In genomic region chr9:132768932-132769894, GRCh38 we compare ENCODE assay signal across 8 cellular contexts.
A peak's percentile ranks its signal among the peaks of the same experiment; 100 is the strongest.
DNase-seq lines count a peak whose midpoint lies in the region; ATAC-seq and TF ChIP-seq lines count a peak whose summit lies in the region.

No MANE protein-coding gene starts in this region.

- no peaks in the 10 kb centered on the region for H3K9me3 ChIP-seq in Panc1 (ENCODE audit: control insufficient read depth, insufficient read depth, low read depth, low read length)
- H3K9me3 ChIP-seq in thyroid gland, result no peaks in the 10 kb centered on the region

- H3K27ac ChIP-seq in Panc1 (ENCODE audit: low read length) (peak overlapping the region; percentile 80), thyroid gland (peak overlapping the region; percentile 64 to 71 (median 70))

- ATAC-seq in GM18517 (IDR thresholded peaks at IDR 0.05; ENCODE audit: unreplicated experiment), result peak; percentile 38
- ATAC-seq in Panc1, result peak; percentile 87
- peak; percentile 72 for ATAC-seq in omental fat pad (ENCODE audit: low FRiP score)

- H3K36me3 ChIP-seq in Panc1 (ENCODE audit: control insufficient read depth, insufficient read depth, low read length), result no peaks in the 10 kb centered on the region
- H3K36me3 ChIP-seq in thyroid gland, result no peaks in the 10 kb centered on the region

- peak; percentile 55 for TF ChIP-seq CTCF in Panc1 (IDR thresholded peaks at IDR 0.05)
- no peak for TF ChIP-seq CTCF in omental fat pad (IDR thresholded peaks at IDR 0.05)
- peak in 5 of 6 experiments; percentile 36 to 57 (median 38) for TF ChIP-seq CTCF in thyroid gland (IDR thresholded peaks at IDR 0.05)

- H3K4me1 ChIP-seq in Panc1 (ENCODE audit: control insufficient read depth, insufficient read depth, low read length) (no peaks in the 10 kb centered on the region), thyroid gland (peaks cover 6 to 7% of the 10 kb centered on the region in 2 donors)

- intact Hi-C loops in Panc1 (cut with micrococcal nuclease; ENCODE audit: unreplicated experiment) (no loop called here), thyroid gland (cut with DNase I) (loop anchor here (10.0 kb wide), 1 partner anchor 94 kb away; the partner anchor contains the start of gene GTF3C4)

- H3K27me3 ChIP-seq in Panc1 (ENCODE audit: control insufficient read depth, insufficient read depth, low read length) (no peaks in the 10 kb centered on the region), thyroid gland (no peaks in the 10 kb centered on the region)

- DNase-seq in AG08396 (ENCODE audit: low spot score) (peak; percentile 63), HK-2 (ENCODE audit: unreplicated experiment) (peak; percentile 54), Panc1 (ENCODE audit: low read depth, low spot score) (no peak), foreskin melanocyte (peak; percentile 39), omental fat pad (ENCODE audit: low spot score) (peak; percentile 36), thyroid gland (peak; percentile 52 to 58)
- DNase-seq in activated effector memory CD4-positive, alpha-beta T cell treated with Interleukin-2 at 50 U/mL for 16 hours, result peak; percentile 53

- no TSS peak for BruUV-seq in Panc1 (replicated peaks; lab: Mats Ljungman, UMichigan)

- 1% methylated on average over 23 to 25 of the region's 25 CpGs for WGBS in thyroid gland, 2 donors

- H3K4me3 ChIP-seq in Panc1 (ENCODE audit: low read depth in 2 of 2, low read length in 2 of 2), result peak overlapping the region; percentile 58 to 83
- H3K4me3 ChIP-seq in thyroid gland (replicated peaks in 1 of 3), result peak overlapping the region; percentile 11 to 54 (median 46)

- CTCF ChIA-PET in Panc1 (lab: Charles Lee), result interaction anchor here (0.6 kb wide), 1 partner anchor 43 kb away, joined by 3 read pairs; no protein-coding TSS in a partner anchor

- in situ Hi-C loops in Panc1 (cut with HindIII; ENCODE audit: low pct_unique_long_range_greater_than_20kb, low sequenced_read_pairs), result no loop called here

- TF ChIP-seq POLR2A in thyroid gland (IDR thresholded peaks at IDR 0.05), result peak in 1 of 2 donors; percentile 30

- POLR2A ChIA-PET in Panc1 (lab: Charles Lee), result no interaction called here

Comparison
In these comparisons a context has a peak if more than half of its experiments do, and no peak if none do; other contexts are left out.
1. CTCF ChIP-seq: peak in Panc1 (single experiment) and thyroid gland (5 of 6); none in omental fat pad (0 of 3).
2. Peak in every context shown above with its lines, with median percentiles within 50 percentile points of each other: ATAC-seq.